Comparison of ENCODE assay signal across 8 cellular contexts in genomic region chr15:64209680-64210334, GRCh38. TPM values are rescaled to one million over a fixed set of nuclear protein-coding genes. Genes with fewer than 3 reads are reported as not detected.
A peak's percentile ranks its signal among the peaks of the same experiment; 100 is the strongest.
DNase-seq lines count a peak whose midpoint lies in the region; ATAC-seq and TF ChIP-seq lines count a peak whose summit lies in the region.

No MANE protein-coding gene starts in this region.

- H3K9ac ChIP-seq in liver (ENCODE audit: low read depth in 1 of 2, low read length in 2 of 2) (peak overlapping the region in 1 of 2 donors; percentile 20), mesendoderm (ENCODE audit: low read length) (no peak overlapping the region)

- peaks cover 0 to 2% of the 10 kb centered on the region in 2 donors for H3K36me3 Mint-ChIP-seq in activated T-cell treated with anti-CD3 and anti-CD28 coated beads, Interleukin-2, amount 50 U/mL, for 72 hours (ENCODE audit: insufficient read depth in 2 of 2)
- H3K36me3 Mint-ChIP-seq in stimulated activated effector memory CD8-positive, alpha-beta T cell treated with anti-CD3 and anti-CD28 coated beads, Interleukin-12 subunit alpha, Interleukin-12 subunit beta, amount 100 ng/mL, for 72 hours: peaks cover 48% of the 10 kb centered on the region

- TF ChIP-seq CTCF in liver (IDR thresholded peaks at IDR 0.05; ENCODE audit: low read depth, low read length, missing input control): peak; percentile 37

- no peak overlapping the region for H3K56ac ChIP-seq in mesendoderm (ENCODE audit: low read length)

- no peak overlapping the region for H3K4me3 ChIP-seq in liver (ENCODE audit: low read depth in 1 of 3, low read length in 3 of 3)
- H3K4me3 ChIP-seq in mesendoderm (ENCODE audit: low read length): no peak overlapping the region

- H3K27me3 Mint-ChIP-seq in activated T-cell treated with anti-CD3 and anti-CD28 coated beads, Interleukin-2, amount 50 U/mL, for 72 hours (ENCODE audit: low read depth): no peaks in the 10 kb centered on the region

- peak; percentile 80 to 82 for TF ChIP-seq RAD21 in liver (IDR thresholded peaks at IDR 0.05)

- H3K27ac ChIP-seq in liver (ENCODE audit: low read depth in 1 of 2, low read length in 2 of 2) (no peak overlapping the region), mesendoderm (ENCODE audit: low read depth, low read length) (no peak overlapping the region)

- H3K18ac ChIP-seq in mesendoderm (ENCODE audit: low read length): no peak overlapping the region

- H3K4me1 Mint-ChIP-seq in activated T-cell treated with anti-CD3 and anti-CD28 coated beads, Interleukin-2, amount 50 U/mL, for 72 hours (ENCODE audit: low read depth): no peaks in the 10 kb centered on the region
- peaks cover 5% of the 10 kb centered on the region for H3K4me1 Mint-ChIP-seq in stimulated activated effector memory CD8-positive, alpha-beta T cell treated with anti-CD3 and anti-CD28 coated beads, Interleukin-12 subunit alpha, Interleukin-12 subunit beta, amount 100 ng/mL, for 72 hours

- H3K27me3 ChIP-seq in liver (ENCODE audit: control insufficient read depth in 4 of 4, insufficient read depth in 4 of 4, low read length in 3 of 4) (no peaks in the 10 kb centered on the region), mesendoderm (ENCODE audit: insufficient read depth, low read length, poor library complexity) (no peaks in the 10 kb centered on the region)

- no peak overlapping the region for H4K5ac ChIP-seq in mesendoderm (ENCODE audit: low read length)

- no peak overlapping the region for H3K23ac ChIP-seq in mesendoderm (ENCODE audit: low read length)

- ATAC-seq in activated T-cell treated with anti-CD3 and anti-CD28 coated beads, Interleukin-2, amount 50 U/mL, for 72 hours (replicated peaks in 1 of 2): peak; percentile 22 to 56
- no peak for ATAC-seq in stimulated activated effector memory CD8-positive, alpha-beta T cell treated with anti-CD3 and anti-CD28 coated beads, Interleukin-12 subunit alpha, Interleukin-12 subunit beta, amount 100 ng/mL, for 72 hours
- no peak for ATAC-seq in esophagus mucosa

- no peak overlapping the region for H2BK120ac ChIP-seq in mesendoderm (ENCODE audit: low read depth, low read length)

- no peak overlapping the region for H3K4me2 ChIP-seq in mesendoderm (ENCODE audit: low read length)

- no peak overlapping the region for H2AK5ac ChIP-seq in mesendoderm (ENCODE audit: low read length)

- no peaks in the 10 kb centered on the region for H3K79me1 ChIP-seq in mesendoderm (ENCODE audit: low read length)

- H3K4me3 Mint-ChIP-seq in activated T-cell treated with anti-CD3 and anti-CD28 coated beads, Interleukin-2, amount 50 U/mL, for 72 hours: no peak overlapping the region
- H3K4me3 Mint-ChIP-seq in stimulated activated effector memory CD8-positive, alpha-beta T cell treated with anti-CD3 and anti-CD28 coated beads, Interleukin-12 subunit alpha, Interleukin-12 subunit beta, amount 100 ng/mL, for 72 hours: no peak overlapping the region

- no peak overlapping the region for H4K8ac ChIP-seq in mesendoderm (ENCODE audit: low read depth, low read length)

- no peaks in the 10 kb centered on the region for H3K9me3 Mint-ChIP-seq in activated T-cell treated with anti-CD3 and anti-CD28 coated beads, Interleukin-2, amount 50 U/mL, for 72 hours
- H3K9me3 Mint-ChIP-seq in stimulated activated effector memory CD8-positive, alpha-beta T cell treated with anti-CD3 and anti-CD28 coated beads, Interleukin-12 subunit alpha, Interleukin-12 subunit beta, amount 100 ng/mL, for 72 hours: no peaks in the 10 kb centered on the region

- H3K36me3 ChIP-seq in liver (ENCODE audit: control insufficient read depth in 4 of 4, insufficient read depth in 3 of 4, low read depth in 1 of 4, low read length in 3 of 4): peaks cover 0 to 7% (median 3%) of the 10 kb centered on the region in 4 donors
- no peaks in the 10 kb centered on the region for H3K36me3 ChIP-seq in mesendoderm (ENCODE audit: control insufficient read depth, insufficient read depth, low read length)

- no peak overlapping the region for H2BK15ac ChIP-seq in mesendoderm (replicated peaks; ENCODE audit: low read depth)

- no peaks in the 10 kb centered on the region for H3K4me1 ChIP-seq in liver (ENCODE audit: control insufficient read depth in 4 of 4, insufficient read depth in 4 of 4, low read length in 3 of 4)
- H3K4me1 ChIP-seq in mesendoderm (ENCODE audit: control insufficient read depth, low read depth, low read length): no peaks in the 10 kb centered on the region

- no peaks in the 10 kb centered on the region for H3K9me3 ChIP-seq in liver (ENCODE audit: control insufficient read depth in 4 of 4, low read length in 3 of 4)

- H3K4ac ChIP-seq in mesendoderm (ENCODE audit: low read depth, low read length): no peak overlapping the region

- no peaks in the 10 kb centered on the region for H3K79me2 ChIP-seq in mesendoderm (ENCODE audit: control insufficient read depth, insufficient read depth, low read length)

- no peak overlapping the region for H3K27ac Mint-ChIP-seq in activated T-cell treated with anti-CD3 and anti-CD28 coated beads, Interleukin-2, amount 50 U/mL, for 72 hours
- no peak overlapping the region for H3K27ac Mint-ChIP-seq in stimulated activated effector memory CD8-positive, alpha-beta T cell treated with anti-CD3 and anti-CD28 coated beads, Interleukin-12 subunit alpha, Interleukin-12 subunit beta, amount 100 ng/mL, for 72 hours

- no peak for DNase-seq in activated T-cell treated with anti-CD3 and anti-CD28 coated beads, Interleukin-2, amount 50 U/mL, for 72 hours
- no peak for DNase-seq in activated T-cell treated with anti-CD3 and anti-CD28 coated beads for 4 hours
- peak; percentile 10 for DNase-seq in NCI-H1436 (lab: John Stamatoyannopoulos, UW)
- DNase-seq in amniotic stem cell (lab: John Stamatoyannopoulos, UW): peak; percentile 36
- DNase-seq in mesendoderm: no peak
- DNase-seq in stimulated activated effector memory CD8-positive, alpha-beta T cell treated with anti-CD3 and anti-CD28 coated beads, Interleukin-12 subunit alpha, Interleukin-12 subunit beta, amount 100 ng/mL, for 72 hours (ENCODE audit: low spot score in 2 of 2): no peak

- no peak overlapping the region for H2BK5ac ChIP-seq in mesendoderm (ENCODE audit: low read length)

- WGBS in liver: 43% methylated on average over 3 of the region's 3 CpGs
- WGBS in mesendoderm (ENCODE audit: extremely low coverage, insufficient coverage, low lambda C conversion rate): no CpG with 5 or more reads among the region's 3 CpGs

TF ChIP-seq in liver, 16 proteins besides CTCF, POLR2A, EP300 and RAD21:
- TF ChIP-seq YY1 (IDR thresholded peaks at IDR 0.05) (no peak), RXRA (IDR thresholded peaks at IDR 0.05) (no peak), FOXA2 (IDR thresholded peaks at IDR 0.05) (no peak)

RNA-seq across cellular contexts. Expression of gene PPIB, which starts 47.0 kb away (rescaled TPM):
- total RNA-seq in activated T-cell treated with anti-CD3 and anti-CD28 coated beads, Interleukin-2, amount 50 U/mL, for 72 hours: 100 to 1,000 TPM; 228 to 302 TPM
- total RNA-seq in liver: 100 to 1,000 TPM; 379 to 638 TPM
- polyA plus RNA-seq in liver: 100 to 1,000 TPM; 627 to 768 TPM
- 643 TPM for polyA plus RNA-seq in mesendoderm (2013, experiment 1 of 2)
- 637 TPM for polyA plus RNA-seq in mesendoderm (2013, experiment 2 of 2)
- total RNA-seq in esophagus mucosa: 260 TPM

RNA-seq across cellular contexts. Expression of gene SNX22, which starts 58.3 kb away (rescaled TPM):
- under 1 TPM; 0.60 to 0.74 TPM for total RNA-seq in activated T-cell treated with anti-CD3 and anti-CD28 coated beads, Interleukin-2, amount 50 U/mL, for 72 hours
- total RNA-seq in liver (10 to 100 TPM in 1 of 2 donors, 1 to 10 TPM in 1; 2.2 to 37.4 TPM), esophagus mucosa (0.28 TPM)
- 1 to 10 TPM; 2.4 to 3.7 TPM for polyA plus RNA-seq in liver
- 1.2 TPM for polyA plus RNA-seq in mesendoderm (2013, experiment 1 of 2)
- 1.2 TPM for polyA plus RNA-seq in mesendoderm (2013, experiment 2 of 2)

Comparison
In these comparisons a context has a peak if more than half of its experiments do, and no peak if none do; other contexts are left out.
1. ATAC-seq: peak in activated T-cell treated with anti-CD3 and anti-CD28 coated beads, Interleukin-2, amount 50 U/mL, for 72 hours (2 of 2); none in stimulated activated effector memory CD8-positive, alpha-beta T cell treated with anti-CD3 and anti-CD28 coated beads, Interleukin-12 subunit alpha, Interleukin-12 subunit beta, amount 100 ng/mL, for 72 hours (single experiment) and esophagus mucosa (single experiment).
2. DNase-seq: peak in NCI-H1436 (single experiment) and amniotic stem cell (single experiment); none in activated T-cell treated with anti-CD3 and anti-CD28 coated beads, Interleukin-2, amount 50 U/mL, for 72 hours (0 of 2), activated T-cell treated with anti-CD3 and anti-CD28 coated beads for 4 hours (single experiment), mesendoderm (single experiment) and stimulated activated effector memory CD8-positive, alpha-beta T cell treated with anti-CD3 and anti-CD28 coated beads, Interleukin-12 subunit alpha, Interleukin-12 subunit beta, amount 100 ng/mL, for 72 hours (0 of 2).